1 cellular context compared by ENCODE assay signal in the genomic region with DNA sequence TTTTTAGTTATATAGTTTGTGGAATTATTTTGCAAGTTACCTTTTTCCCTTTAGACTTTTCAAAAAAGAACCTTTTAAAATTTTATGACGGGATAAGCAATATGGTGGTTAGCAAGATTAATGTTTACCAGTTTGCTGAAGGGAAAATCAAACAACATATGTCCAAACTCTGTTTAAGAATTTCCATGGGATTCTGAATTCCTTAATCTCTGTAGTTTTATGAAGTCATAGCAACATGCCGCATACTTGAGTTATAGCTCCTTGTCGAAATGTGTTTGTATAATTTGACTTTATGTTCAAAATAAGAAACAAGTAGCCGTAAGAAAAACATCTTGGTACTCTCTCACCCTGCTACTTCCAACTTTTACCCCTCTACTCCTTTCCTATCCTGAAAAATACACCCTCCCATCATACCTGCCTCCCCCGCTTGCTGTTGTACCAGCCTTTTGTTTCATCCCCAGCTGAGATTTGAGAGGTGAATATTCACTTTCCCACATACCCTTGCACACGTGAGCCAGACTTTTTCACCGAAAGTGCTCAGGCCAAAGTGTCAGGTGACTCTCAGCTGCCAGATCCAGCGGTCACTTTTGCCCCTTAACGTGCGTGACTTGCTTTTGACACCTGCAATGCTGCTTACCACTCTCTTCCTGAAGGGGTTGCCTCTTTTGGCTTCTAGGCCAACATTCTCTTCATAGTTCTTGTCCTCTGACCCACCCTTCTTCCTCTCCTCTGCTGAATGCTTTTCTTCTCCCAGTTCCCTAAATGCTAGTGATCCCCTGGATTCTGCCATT.
TF ChIP-seq lines count a peak whose summit lies in the region.

No MANE protein-coding gene starts in this region.

TF ChIP-seq in endothelial cell of umbilical vein, 7 proteins besides CTCF, POLR2A, EP300 and RAD21:
- TF ChIP-seq JUN (IDR thresholded peaks at IDR 0.05; ENCODE audit: borderline replicate concordance, insufficient read depth, insufficient read length, low read depth) (no peak), POLR2AphosphoS5 (IDR thresholded peaks at IDR 0.05; ENCODE audit: insufficient read depth, low read depth, low read length) (no peak), MYC (IDR thresholded peaks at IDR 0.05; ENCODE audit: low read depth, low read length) (no peak), GATA2 (IDR thresholded peaks at IDR 0.05; ENCODE audit: insufficient read depth, insufficient read length, low read depth, low read length) (no peak)
- TF ChIP-seq, protein P1, sequence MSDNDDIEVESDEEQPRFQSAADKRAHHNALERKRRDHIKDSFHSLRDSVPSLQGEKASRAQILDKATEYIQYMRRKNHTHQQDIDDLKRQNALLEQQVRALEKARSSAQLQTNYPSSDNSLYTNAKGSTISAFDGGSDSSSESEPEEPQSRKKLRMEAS (IDR thresholded peaks at IDR 0.05; ENCODE audit: insufficient read depth, insufficient read length) = no peak
